Comparison of ENCODE assay signal across 14 cellular contexts in the genomic region with DNA sequence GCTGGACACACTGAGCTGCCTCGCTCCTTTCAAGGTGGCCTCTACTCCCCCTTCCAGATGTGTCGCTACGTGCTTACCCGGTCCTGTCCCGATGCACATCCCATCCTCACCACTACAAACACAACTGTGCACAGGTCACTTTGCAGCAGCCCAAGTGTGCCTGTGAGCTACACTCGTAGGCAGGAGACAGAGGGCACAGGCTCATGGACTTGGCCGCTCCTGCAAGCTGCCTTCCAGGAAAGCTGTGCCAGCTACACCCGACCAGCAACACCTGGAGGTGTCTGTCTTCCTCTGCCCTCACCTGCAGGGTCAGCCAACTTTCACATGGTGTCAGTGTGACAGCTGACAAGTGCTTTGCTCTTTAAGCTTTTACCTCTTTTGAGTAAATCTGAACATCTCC. TPM values are rescaled to one million over a fixed set of nuclear protein-coding genes. Genes with fewer than 3 reads are reported as not detected.
A peak's percentile ranks its signal among the peaks of the same experiment; 100 is the strongest.
DNase-seq lines count a peak whose midpoint lies in the region; ATAC-seq, FAIRE-seq and TF ChIP-seq lines count a peak whose summit lies in the region.
"Had no signal": no experiment of that assay in that cellular context is flagged by ENCODE, and none has a peak within 500 bp of the region (broad histone marks: within the 10 kb centered on the region; RNA-seq: fewer than 3 reads in every experiment).

No MANE protein-coding gene starts in this region.

- H3K9me3 ChIP-seq in astrocyte (ENCODE audit: insufficient read depth, low read depth, low read length) = no peaks in the 10 kb centered on the region
- H3K9me3 ChIP-seq in mesenchymal stem cell (ENCODE audit: control insufficient read depth, low read length) = no peaks in the 10 kb centered on the region
- H3K9me3 ChIP-seq in small intestine (ENCODE audit: control insufficient read depth, low read depth) = no peaks in the 10 kb centered on the region
- H3K9me3 ChIP-seq in CD8-positive, alpha-beta memory T cell (ENCODE audit: low read length) = no peaks in the 10 kb centered on the region

- H3K4me2 ChIP-seq in astrocyte (ENCODE audit: low read length) (no peak overlapping the region), mesenchymal stem cell (ENCODE audit: low read length, poor library complexity, severe bottlenecking) (no peak overlapping the region)

- POLR2A ChIA-PET in CD8-positive, alpha-beta memory T cell (lab: Charles Lee) = no interaction called here

- H3K36me3 ChIP-seq in astrocyte (ENCODE audit: insufficient read depth, low read length) (peaks cover 4% of the 10 kb centered on the region), mesenchymal stem cell (ENCODE audit: control insufficient read depth in 1 of 2, insufficient read depth in 2 of 2, low read depth in 1 of 2, low read length in 2 of 2) (peaks cover 40 to 84% of the 10 kb centered on the region in 2 experiments), small intestine (ENCODE audit: control insufficient read depth in 2 of 2, insufficient read depth in 2 of 2, low read length in 2 of 2) (peaks cover 4 to 7% of the 10 kb centered on the region in 2 donors)
- H3K36me3 ChIP-seq in CD8-positive, alpha-beta memory T cell (ENCODE audit: insufficient read depth, low read length) = peaks cover 6% of the 10 kb centered on the region

- TF ChIP-seq CTCF in astrocyte (IDR thresholded peaks at IDR 0.05; ENCODE audit: insufficient read depth, low read depth, low read length) = no peak

- no peak overlapping the region for H2BK5ac ChIP-seq in mesenchymal stem cell (ENCODE audit: low read depth, low read length, poor library complexity, severe bottlenecking)

- peaks cover 2 to 10% of the 10 kb centered on the region in 2 donors for H3K36me3 Mint-ChIP-seq in activated T-cell treated with anti-CD3 and anti-CD28 coated beads, Interleukin-2, amount 50 U/mL, for 72 hours (ENCODE audit: insufficient read depth in 2 of 2)
- H3K36me3 Mint-ChIP-seq in astrocyte (ENCODE audit: low read depth, unreplicated experiment) = peaks cover 5% of the 10 kb centered on the region
- peaks cover 3 to 60% (median 6%) of the 10 kb centered on the region in 3 donors for H3K36me3 Mint-ChIP-seq in CD8-positive, alpha-beta memory T cell

- H3K27me3 Mint-ChIP-seq in activated T-cell treated with anti-CD3 and anti-CD28 coated beads, Interleukin-2, amount 50 U/mL, for 72 hours (ENCODE audit: low read depth) = no peaks in the 10 kb centered on the region
- H3K27me3 Mint-ChIP-seq in astrocyte (ENCODE audit: low read depth, unreplicated experiment) = no peaks in the 10 kb centered on the region
- H3K27me3 Mint-ChIP-seq in CD8-positive, alpha-beta memory T cell = no peaks in the 10 kb centered on the region

- H3K27ac Mint-ChIP-seq in activated T-cell treated with anti-CD3 and anti-CD28 coated beads, Interleukin-2, amount 50 U/mL, for 72 hours = peak overlapping the region; percentile 77
- peak overlapping the region; percentile 44 for H3K27ac Mint-ChIP-seq in astrocyte (ENCODE audit: unreplicated experiment)
- peak overlapping the region in 1 of 8 donors; percentile 14 for H3K27ac Mint-ChIP-seq in CD8-positive, alpha-beta memory T cell

- H4K8ac ChIP-seq in mesenchymal stem cell (ENCODE audit: low read length) = no peak overlapping the region

- H3K4me1 Mint-ChIP-seq in activated T-cell treated with anti-CD3 and anti-CD28 coated beads, Interleukin-2, amount 50 U/mL, for 72 hours (ENCODE audit: low read depth) = no peaks in the 10 kb centered on the region
- H3K4me1 Mint-ChIP-seq in astrocyte (ENCODE audit: low read depth, unreplicated experiment) = peaks cover 2% of the 10 kb centered on the region
- H3K4me1 Mint-ChIP-seq in CD8-positive, alpha-beta memory T cell = peaks cover 0 to 7% (median 1%) of the 10 kb centered on the region in 3 donors
- H3K4me1 Mint-ChIP-seq: CD14-positive monocyte had no signal

- no peak overlapping the region for H3K4me3 Mint-ChIP-seq in activated T-cell treated with anti-CD3 and anti-CD28 coated beads, Interleukin-2, amount 50 U/mL, for 72 hours
- H3K4me3 Mint-ChIP-seq in astrocyte (ENCODE audit: unreplicated experiment) = no peak overlapping the region
- H3K4me3 Mint-ChIP-seq in CD8-positive, alpha-beta memory T cell = no peak overlapping the region
- H3K4me3 Mint-ChIP-seq: CD14-positive monocyte had no signal

- no peak overlapping the region for H2BK12ac ChIP-seq in mesenchymal stem cell (ENCODE audit: low read length in 2 of 2)

- H2AFZ ChIP-seq in astrocyte (ENCODE audit: low read depth, low read length) (no peak overlapping the region), mesenchymal stem cell (ENCODE audit: low read depth, low read length) (no peak overlapping the region)

- H2BK120ac ChIP-seq in mesenchymal stem cell (ENCODE audit: low read depth, low read length) = no peak overlapping the region

- H3K9me3 Mint-ChIP-seq in activated T-cell treated with anti-CD3 and anti-CD28 coated beads, Interleukin-2, amount 50 U/mL, for 72 hours = no peaks in the 10 kb centered on the region
- H3K9me3 Mint-ChIP-seq in astrocyte (ENCODE audit: unreplicated experiment) = no peaks in the 10 kb centered on the region
- no peaks in the 10 kb centered on the region for H3K9me3 Mint-ChIP-seq in CD8-positive, alpha-beta memory T cell

- H2AK5ac ChIP-seq in mesenchymal stem cell (ENCODE audit: low read length, severe bottlenecking) = no peak overlapping the region

- ATAC-seq in activated T-cell treated with anti-CD3 and anti-CD28 coated beads, Interleukin-2, amount 50 U/mL, for 72 hours (replicated peaks in 1 of 2) = no peak

- no peak overlapping the region for H3K9ac ChIP-seq in astrocyte (ENCODE audit: low read length)
- no peak overlapping the region for H3K9ac ChIP-seq in mesenchymal stem cell (ENCODE audit: low read length)

- peak overlapping the region in 1 of 2 experiments; percentile 39 for H3K18ac ChIP-seq in mesenchymal stem cell (ENCODE audit: low read depth in 1 of 2, low read length in 2 of 2)

- H3K23ac ChIP-seq in mesenchymal stem cell (ENCODE audit: low read length in 2 of 2) = no peak overlapping the region

- H3K27ac ChIP-seq in astrocyte (ENCODE audit: low read depth, low read length) (no peak overlapping the region), mesenchymal stem cell (ENCODE audit: low read length, poor library complexity, severe bottlenecking) (no peak overlapping the region), small intestine (ENCODE audit: low read depth in 1 of 2, low read length in 1 of 2) (no peak overlapping the region)
- H3K27ac ChIP-seq in CD8-positive, alpha-beta memory T cell (ENCODE audit: low read depth, low read length) = no peak overlapping the region

- H3K4me3 ChIP-seq in astrocyte (ENCODE audit: insufficient read depth, low read depth, low read length) = no peak overlapping the region
- no peak overlapping the region for H3K4me3 ChIP-seq in mesenchymal stem cell (ENCODE audit: insufficient read depth in 1 of 2, low read depth in 1 of 2, low read length in 2 of 2)
- H3K4me3 ChIP-seq in small intestine (ENCODE audit: low read depth in 1 of 2, low read length in 2 of 2) = no peak overlapping the region
- H3K4me3 ChIP-seq in CD8-positive, alpha-beta memory T cell (ENCODE audit: low read length) = no peak overlapping the region

- H4K91ac ChIP-seq in mesenchymal stem cell (ENCODE audit: low read length) = peak overlapping the region; percentile 47

- peaks cover 5% of the 10 kb centered on the region for H4K20me1 ChIP-seq in astrocyte (ENCODE audit: insufficient read depth, low read length)

- no peak for DNase-seq in activated T-cell treated with anti-CD3 and anti-CD28 coated beads, Interleukin-2, amount 50 U/mL, for 72 hours
- DNase-seq in activated T-cell treated with anti-CD3 and anti-CD28 coated beads for 4 hours = no peak
- no peak for DNase-seq in astrocyte (ENCODE audit: low read depth)
- DNase-seq in mesenchymal stem cell = no peak
- DNase-seq in small intestine = peak; percentile 12
- no peak for DNase-seq in NCI-H2196 (lab: John Stamatoyannopoulos, UW; ENCODE audit: unreplicated experiment)
- no peak for DNase-seq in CD8-positive, alpha-beta memory T cell
- DNase-seq in DMS79 treated with DMSO at 0.1 percent for 48 hours (lab: John Stamatoyannopoulos, UW) = no peak
- DNase-seq: GOT3, IMR-90, Kasumi-1, NCI-H187 treated with DMSO at 0.1 percent for 48 hours had no signal

- H3K27me3 ChIP-seq in astrocyte (ENCODE audit: insufficient read depth, low read length) = no peaks in the 10 kb centered on the region
- H3K27me3 ChIP-seq in mesenchymal stem cell (ENCODE audit: control insufficient read depth in 1 of 2, insufficient read depth in 1 of 2, low read length in 2 of 2) = no peaks in the 10 kb centered on the region
- no peaks in the 10 kb centered on the region for H3K27me3 ChIP-seq in small intestine (ENCODE audit: control insufficient read depth in 2 of 2, insufficient read depth in 2 of 2, low read length in 2 of 2)
- H3K27me3 ChIP-seq in CD8-positive, alpha-beta memory T cell (ENCODE audit: insufficient read depth, low read length, poor library complexity, severe bottlenecking) = no peaks in the 10 kb centered on the region

- H3K79me2 ChIP-seq in astrocyte (ENCODE audit: insufficient read depth, low read length) = no peaks in the 10 kb centered on the region

- peaks cover 23% of the 10 kb centered on the region for H3K79me1 ChIP-seq in mesenchymal stem cell (replicated peaks; ENCODE audit: low read length, poor library complexity, severe bottlenecking)

- H3K4me1 ChIP-seq in astrocyte (ENCODE audit: insufficient read depth, low read length) (peaks cover 1% of the 10 kb centered on the region), mesenchymal stem cell (ENCODE audit: control insufficient read depth, insufficient read depth, low read depth, low read length) (peaks cover 8% of the 10 kb centered on the region), small intestine (ENCODE audit: control insufficient read depth in 2 of 2, insufficient read depth in 1 of 2, low read depth in 1 of 2, low read length in 1 of 2) (no peaks in the 10 kb centered on the region)
- H3K4me1 ChIP-seq in CD8-positive, alpha-beta memory T cell (ENCODE audit: insufficient read depth, low read length) = no peaks in the 10 kb centered on the region

- 98% methylated on average over 8 of the region's 8 CpGs for WGBS in mesenchymal stem cell
- WGBS in small intestine, 3 donors = 54 to 79% (median 58%) methylated on average over 8 of the region's 8 CpGs

- CTCF ChIA-PET in CD8-positive, alpha-beta memory T cell (lab: Charles Lee) = no interaction called here

- H3K14ac ChIP-seq in mesenchymal stem cell (ENCODE audit: low read length in 2 of 2) = no peak overlapping the region

- no peak overlapping the region for H2BK15ac ChIP-seq in mesenchymal stem cell (ENCODE audit: low read depth, poor library complexity, severe bottlenecking)

- no peak overlapping the region for H3K4ac ChIP-seq in mesenchymal stem cell (ENCODE audit: low read depth in 1 of 2, low read length in 2 of 2)

- FAIRE-seq in astrocyte (lab: Jason Lieb, UNC) = no peak
- FAIRE-seq in small intestine (lab: Jason Lieb, UNC) = no peak
- FAIRE-seq: A204.1 had no signal

RNA-seq across cellular contexts. Expression of a gene that starts 15.4 kb away (rescaled TPM):
- total RNA-seq in activated T-cell treated with anti-CD3 and anti-CD28 coated beads, Interleukin-2, amount 50 U/mL, for 72 hours = 10 to 100 TPM; 42.3 to 59.3 TPM
- total RNA-seq in astrocyte = 44.1 and 51.4 TPM in 2 replicates
- 49.5 TPM for polyA plus RNA-seq in mesenchymal stem cell (2013, experiment 1 of 2)
- polyA plus RNA-seq in mesenchymal stem cell (2013, experiment 2 of 2) = 46.4 TPM
- 10 to 100 TPM; 69.7 to 92.6 (median 77.3) TPM for polyA plus RNA-seq in small intestine
- 10 to 100 TPM; 84.5 to 84.9 TPM for total RNA-seq in CD8-positive, alpha-beta memory T cell
- 39.2 TPM for polyA plus RNA-seq in CD8-positive, alpha-beta memory T cell

RNA-seq across cellular contexts. Expression of a gene that starts 23.0 kb away (rescaled TPM):
- 10 to 100 TPM; 19.9 to 24.2 TPM for total RNA-seq in activated T-cell treated with anti-CD3 and anti-CD28 coated beads, Interleukin-2, amount 50 U/mL, for 72 hours
- total RNA-seq in astrocyte = 10.0 and 11.8 TPM in 2 replicates
- polyA plus RNA-seq in mesenchymal stem cell (2013, experiment 1 of 2) = 12.8 TPM
- polyA plus RNA-seq in mesenchymal stem cell (2013, experiment 2 of 2) = 12.5 TPM
- 10 to 100 TPM; 10.8 to 18.6 (median 15.7) TPM for polyA plus RNA-seq in small intestine
- total RNA-seq in CD8-positive, alpha-beta memory T cell = 10 to 100 TPM; 16.6 to 16.9 TPM
- 18.5 TPM for polyA plus RNA-seq in CD8-positive, alpha-beta memory T cell
